In the genomic region with DNA sequence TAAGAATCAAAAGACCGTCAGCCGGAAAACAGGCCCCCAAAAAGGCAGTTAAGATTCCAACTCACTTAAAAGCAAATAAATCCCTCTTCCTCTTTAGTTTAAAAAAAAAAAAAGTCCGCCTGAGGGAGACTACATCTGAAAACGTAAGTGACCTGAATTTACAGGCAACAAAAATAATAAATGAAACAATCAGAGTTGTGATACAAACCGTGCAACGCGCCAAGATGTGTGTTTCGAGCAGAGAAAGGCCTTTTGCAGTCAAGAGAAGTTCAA, we compare ENCODE assay signal across 8 cellular contexts. TPM values are rescaled to one million over a fixed set of nuclear protein-coding genes. Genes with fewer than 3 reads are reported as not detected.
A peak's percentile ranks its signal among the peaks of the same experiment; 100 is the strongest.
DNase-seq lines count a peak whose midpoint lies in the region; ATAC-seq and TF ChIP-seq lines count a peak whose summit lies in the region.

No MANE protein-coding gene starts in this region.

- H3K4me3 ChIP-seq in adipocyte (ENCODE audit: low read length) (peak overlapping the region; percentile 97), left lung (peak overlapping the region; percentile 87 to 95), thyroid gland (replicated peaks in 1 of 3) (peak overlapping the region; percentile 91 to 98 (median 93))

- TF ChIP-seq CTCF in left lung (IDR thresholded peaks at IDR 0.05): no peak
- no peak for TF ChIP-seq CTCF in thyroid gland (IDR thresholded peaks at IDR 0.05)

- intact Hi-C loops in left lung (cut with DNase I): no loop called here
- intact Hi-C loops in thyroid gland (cut with DNase I): loop anchor here (5.0 kb wide), 1 partner anchor 155 kb away; no protein-coding TSS in a partner anchor

- peak; percentile 59 for DNase-seq in activated CD8-positive, alpha-beta memory T cell treated with anti-CD3 and anti-CD28 coated beads for 24 hours
- no peak for DNase-seq in activated CD8-positive, alpha-beta memory T cell treated with anti-CD3 and anti-CD28 coated beads, Interleukin-2, amount 50 U/mL, for 48 hours
- no peak for DNase-seq in adipocyte (ENCODE audit: low read depth)
- DNase-seq in left lung: no peak
- no peak for DNase-seq in thyroid gland
- DNase-seq in NCI-H82 treated with DMSO at 0.1 percent for 48 hours (lab: John Stamatoyannopoulos, UW; ENCODE audit: unreplicated experiment): no peak
- DNase-seq in mesenteric fat pad (ENCODE audit: low spot score): no peak

- 0% methylated on average over 8 of the region's 8 CpGs for WGBS in thyroid gland, 2 donors

- H3K9me3 ChIP-seq in adipocyte (ENCODE audit: control insufficient read depth, low read length): no peaks in the 10 kb centered on the region
- H3K9me3 ChIP-seq in left lung: no peaks in the 10 kb centered on the region
- no peaks in the 10 kb centered on the region for H3K9me3 ChIP-seq in thyroid gland

- H3K36me3 ChIP-seq in adipocyte (ENCODE audit: control insufficient read depth, insufficient read depth, low read length, severe bottlenecking) (no peaks in the 10 kb centered on the region), left lung (no peaks in the 10 kb centered on the region), thyroid gland (no peaks in the 10 kb centered on the region)

- H3K4me1 ChIP-seq in adipocyte (ENCODE audit: control insufficient read depth, insufficient read depth, low read length) (peaks cover 48% of the 10 kb centered on the region), left lung (peaks cover 42 to 60% of the 10 kb centered on the region in 2 donors), thyroid gland (peaks cover 48 to 57% of the 10 kb centered on the region in 2 donors)

- H3K27me3 ChIP-seq in adipocyte (replicated peaks; ENCODE audit: control insufficient read depth, insufficient read depth, low read length): no peaks in the 10 kb centered on the region
- no peaks in the 10 kb centered on the region for H3K27me3 ChIP-seq in left lung
- H3K27me3 ChIP-seq in thyroid gland: no peaks in the 10 kb centered on the region

- ATAC-seq in left lung (no peak), GM21786 (IDR thresholded peaks at IDR 0.05; ENCODE audit: unreplicated experiment) (no peak)

- peak overlapping the region; percentile 97 for H3K9ac ChIP-seq in adipocyte (ENCODE audit: low read length)

- no peak for TF ChIP-seq POLR2A in thyroid gland (IDR thresholded peaks at IDR 0.05)

- peak overlapping the region; percentile 100 for H3K27ac ChIP-seq in left lung
- H3K27ac ChIP-seq in thyroid gland: peak overlapping the region; percentile 100

RNA-seq across cellular contexts. Expression of a gene that starts 1.1 kb away (rescaled TPM):
- 10 to 100 TPM; 65.9 to 67.8 TPM for total RNA-seq in left lung
- 100 to 1,000 TPM in 3 of 4 donors, 10 to 100 TPM in 1; 90.7 to 209 (median 124) TPM for total RNA-seq in thyroid gland
- 67.8 TPM for total RNA-seq in mesenteric fat pad
